1 cellular context compared by ENCODE assay signal in the genomic region with DNA sequence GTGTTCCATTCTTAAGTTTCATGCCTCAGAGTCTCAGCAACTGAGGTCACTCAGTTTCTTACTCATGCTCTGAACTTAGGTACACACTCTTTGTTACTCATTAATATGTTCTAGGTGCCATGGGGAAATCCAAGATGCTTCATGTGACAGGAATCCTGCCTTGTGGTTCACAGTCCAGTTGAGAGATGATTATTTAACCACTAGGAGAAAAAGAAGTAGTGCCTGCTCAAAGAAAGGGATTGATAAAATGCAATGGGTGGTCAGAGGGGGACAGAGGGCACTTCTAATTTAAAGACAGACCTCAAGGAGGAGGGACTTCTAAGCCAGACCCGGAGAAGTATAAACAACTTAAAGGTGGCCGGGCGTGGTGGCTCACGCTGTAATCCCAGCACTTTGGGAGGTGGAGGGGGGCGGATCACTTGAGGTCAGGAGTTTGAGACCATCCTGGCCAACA.
TF ChIP-seq lines count a peak whose summit lies in the region.

No MANE protein-coding gene starts in this region.

TF ChIP-seq in GM12878, 131 proteins besides CTCF, POLR2A, EP300 and RAD21 (continued from another document and continues in another):
- TF ChIP-seq, protein P1, sequence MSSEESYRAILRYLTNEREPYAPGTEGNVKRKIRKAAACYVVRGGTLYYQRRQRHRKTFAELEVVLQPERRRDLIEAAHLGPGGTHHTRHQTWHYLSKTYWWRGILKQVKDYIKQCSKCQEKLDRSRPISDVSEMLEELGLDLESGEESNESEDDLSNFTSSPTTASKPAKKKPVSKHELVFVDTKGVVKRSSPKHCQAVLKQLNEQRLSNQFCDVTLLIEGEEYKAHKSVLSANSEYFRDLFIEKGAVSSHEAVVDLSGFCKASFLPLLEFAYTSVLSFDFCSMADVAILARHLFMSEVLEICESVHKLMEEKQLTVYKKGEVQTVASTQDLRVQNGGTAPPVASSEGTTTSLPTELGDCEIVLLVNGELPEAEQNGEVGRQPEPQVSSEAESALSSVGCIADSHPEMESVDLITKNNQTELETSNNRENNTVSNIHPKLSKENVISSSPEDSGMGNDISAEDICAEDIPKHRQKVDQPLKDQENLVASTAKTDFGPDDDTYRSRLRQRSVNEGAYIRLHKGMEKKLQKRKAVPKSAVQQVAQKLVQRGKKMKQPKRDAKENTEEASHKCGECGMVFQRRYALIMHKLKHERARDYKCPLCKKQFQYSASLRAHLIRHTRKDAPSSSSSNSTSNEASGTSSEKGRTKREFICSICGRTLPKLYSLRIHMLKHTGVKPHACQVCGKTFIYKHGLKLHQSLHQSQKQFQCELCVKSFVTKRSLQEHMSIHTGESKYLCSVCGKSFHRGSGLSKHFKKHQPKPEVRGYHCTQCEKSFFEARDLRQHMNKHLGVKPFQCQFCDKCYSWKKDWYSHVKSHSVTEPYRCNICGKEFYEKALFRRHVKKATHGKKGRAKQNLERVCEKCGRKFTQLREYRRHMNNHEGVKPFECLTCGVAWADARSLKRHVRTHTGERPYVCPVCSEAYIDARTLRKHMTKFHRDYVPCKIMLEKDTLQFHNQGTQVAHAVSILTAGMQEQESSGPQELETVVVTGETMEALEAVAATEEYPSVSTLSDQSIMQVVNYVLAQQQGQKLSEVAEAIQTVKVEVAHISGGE (CRISPR knock-in tag; IDR thresholded peaks at IDR 0.05) = no peak
- TF ChIP-seq FOXM1 (IDR thresholded peaks at IDR 0.05; ENCODE audit: low read depth, low read length) (peak; percentile 86; the same call in 1 of the 2 replicates), SUPT20H (IDR thresholded peaks at IDR 0.05; ENCODE audit: borderline replicate concordance, control insufficient read depth, low read depth, low read length) (no peak), GATAD2B (conservative IDR thresholded peaks at IDR 0.05; ENCODE audit: low read depth) (no peak), PAX8 (IDR thresholded peaks at IDR 0.05) (no peak), ZNF384 (IDR thresholded peaks at IDR 0.05; ENCODE audit: borderline replicate concordance, low read depth, low read length) (no peak), MTA2 (IDR thresholded peaks at IDR 0.05; ENCODE audit: low read depth) (peak; percentile 96), ATF7 (IDR thresholded peaks at IDR 0.05; ENCODE audit: low read depth) (peak; percentile 90), RB1 (IDR thresholded peaks at IDR 0.05; ENCODE audit: borderline replicate concordance) (no peak), JUND (IDR thresholded peaks at IDR 0.05; ENCODE audit: low read depth, low read length) (peak; percentile 56; the same call in 1 of the 2 replicates), CBFB (IDR thresholded peaks at IDR 0.05; ENCODE audit: low read depth) (peak; percentile 62; the same call in 1 of the 2 replicates), CHD1 (IDR thresholded peaks at IDR 0.05; ENCODE audit: low read depth, low read length) (no peak), CBX5 (IDR thresholded peaks at IDR 0.05; ENCODE audit: low read depth) (no peak), SMC3 (IDR thresholded peaks at IDR 0.05; ENCODE audit: borderline replicate concordance, low read length) (no peak), CBX3 (IDR thresholded peaks at IDR 0.05; ENCODE audit: borderline replicate concordance, low read depth) (no peak), CHD2 (IDR thresholded peaks at IDR 0.05; ENCODE audit: borderline replicate concordance, low read depth, low read length) (peak; percentile 30; the same call in 1 of the 2 replicates), HCFC1 (IDR thresholded peaks at IDR 0.05; ENCODE audit: low read length) (no peak), MXI1 (IDR thresholded peaks at IDR 0.05; ENCODE audit: low read depth, low read length) (no peak), MEF2B (IDR thresholded peaks at IDR 0.05; ENCODE audit: partially characterized antibody, poor library complexity, severe bottlenecking) (peak; percentile 35), NRF1 (conservative IDR thresholded peaks at IDR 0.05; ENCODE audit: low read depth, low read length) (no peak), GABPA (IDR thresholded peaks at IDR 0.05; ENCODE audit: low read depth) (no peak), ZNF24 (IDR thresholded peaks at IDR 0.05) (no peak), RFX5 (IDR thresholded peaks at IDR 0.05; ENCODE audit: low read depth, low read length) (no peak), JUNB (IDR thresholded peaks at IDR 0.05) (peak; percentile 89), TCF3 (IDR thresholded peaks at IDR 0.05; ENCODE audit: borderline replicate concordance, insufficient read depth, low read depth, low read length) (no peak)
- TF ChIP-seq, protein P2, sequence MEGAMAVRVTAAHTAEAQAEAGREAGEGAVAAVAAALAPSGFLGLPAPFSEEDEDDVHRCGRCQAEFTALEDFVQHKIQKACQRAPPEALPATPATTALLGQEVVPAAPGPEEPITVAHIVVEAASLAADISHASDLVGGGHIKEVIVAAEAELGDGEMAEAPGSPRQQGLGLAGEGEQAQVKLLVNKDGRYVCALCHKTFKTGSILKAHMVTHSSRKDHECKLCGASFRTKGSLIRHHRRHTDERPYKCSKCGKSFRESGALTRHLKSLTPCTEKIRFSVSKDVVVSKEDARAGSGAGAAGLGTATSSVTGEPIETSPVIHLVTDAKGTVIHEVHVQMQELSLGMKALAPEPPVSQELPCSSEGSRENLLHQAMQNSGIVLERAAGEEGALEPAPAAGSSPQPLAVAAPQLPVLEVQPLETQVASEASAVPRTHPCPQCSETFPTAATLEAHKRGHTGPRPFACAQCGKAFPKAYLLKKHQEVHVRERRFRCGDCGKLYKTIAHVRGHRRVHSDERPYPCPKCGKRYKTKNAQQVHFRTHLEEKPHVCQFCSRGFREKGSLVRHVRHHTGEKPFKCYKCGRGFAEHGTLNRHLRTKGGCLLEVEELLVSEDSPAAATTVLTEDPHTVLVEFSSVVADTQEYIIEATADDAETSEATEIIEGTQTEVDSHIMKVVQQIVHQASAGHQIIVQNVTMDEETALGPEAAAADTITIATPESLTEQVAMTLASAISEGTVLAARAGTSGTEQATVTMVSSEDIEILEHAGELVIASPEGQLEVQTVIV (IDR thresholded peaks at IDR 0.05; ENCODE audit: borderline replicate concordance, partially characterized antibody) = no peak
- TF ChIP-seq, protein P3, sequence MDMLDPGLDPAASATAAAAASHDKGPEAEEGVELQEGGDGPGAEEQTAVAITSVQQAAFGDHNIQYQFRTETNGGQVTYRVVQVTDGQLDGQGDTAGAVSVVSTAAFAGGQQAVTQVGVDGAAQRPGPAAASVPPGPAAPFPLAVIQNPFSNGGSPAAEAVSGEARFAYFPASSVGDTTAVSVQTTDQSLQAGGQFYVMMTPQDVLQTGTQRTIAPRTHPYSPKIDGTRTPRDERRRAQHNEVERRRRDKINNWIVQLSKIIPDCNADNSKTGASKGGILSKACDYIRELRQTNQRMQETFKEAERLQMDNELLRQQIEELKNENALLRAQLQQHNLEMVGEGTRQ (IDR thresholded peaks at IDR 0.05; ENCODE audit: borderline replicate concordance, low read depth, low read length) = peak; percentile 27; the same call in 1 of the 2 replicates
- TF ChIP-seq, protein P4, sequence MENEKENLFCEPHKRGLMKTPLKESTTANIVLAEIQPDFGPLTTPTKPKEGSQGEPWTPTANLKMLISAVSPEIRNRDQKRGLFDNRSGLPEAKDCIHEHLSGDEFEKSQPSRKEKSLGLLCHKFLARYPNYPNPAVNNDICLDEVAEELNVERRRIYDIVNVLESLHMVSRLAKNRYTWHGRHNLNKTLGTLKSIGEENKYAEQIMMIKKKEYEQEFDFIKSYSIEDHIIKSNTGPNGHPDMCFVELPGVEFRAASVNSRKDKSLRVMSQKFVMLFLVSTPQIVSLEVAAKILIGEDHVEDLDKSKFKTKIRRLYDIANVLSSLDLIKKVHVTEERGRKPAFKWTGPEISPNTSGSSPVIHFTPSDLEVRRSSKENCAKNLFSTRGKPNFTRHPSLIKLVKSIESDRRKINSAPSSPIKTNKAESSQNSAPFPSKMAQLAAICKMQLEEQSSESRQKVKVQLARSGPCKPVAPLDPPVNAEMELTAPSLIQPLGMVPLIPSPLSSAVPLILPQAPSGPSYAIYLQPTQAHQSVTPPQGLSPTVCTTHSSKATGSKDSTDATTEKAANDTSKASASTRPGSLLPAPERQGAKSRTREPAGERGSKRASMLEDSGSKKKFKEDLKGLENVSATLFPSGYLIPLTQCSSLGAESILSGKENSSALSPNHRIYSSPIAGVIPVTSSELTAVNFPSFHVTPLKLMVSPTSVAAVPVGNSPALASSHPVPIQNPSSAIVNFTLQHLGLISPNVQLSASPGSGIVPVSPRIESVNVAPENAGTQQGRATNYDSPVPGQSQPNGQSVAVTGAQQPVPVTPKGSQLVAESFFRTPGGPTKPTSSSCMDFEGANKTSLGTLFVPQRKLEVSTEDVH (IDR thresholded peaks at IDR 0.05; ENCODE audit: low read depth, partially characterized antibody) = peak; percentile 49
- TF ChIP-seq, protein P5, sequence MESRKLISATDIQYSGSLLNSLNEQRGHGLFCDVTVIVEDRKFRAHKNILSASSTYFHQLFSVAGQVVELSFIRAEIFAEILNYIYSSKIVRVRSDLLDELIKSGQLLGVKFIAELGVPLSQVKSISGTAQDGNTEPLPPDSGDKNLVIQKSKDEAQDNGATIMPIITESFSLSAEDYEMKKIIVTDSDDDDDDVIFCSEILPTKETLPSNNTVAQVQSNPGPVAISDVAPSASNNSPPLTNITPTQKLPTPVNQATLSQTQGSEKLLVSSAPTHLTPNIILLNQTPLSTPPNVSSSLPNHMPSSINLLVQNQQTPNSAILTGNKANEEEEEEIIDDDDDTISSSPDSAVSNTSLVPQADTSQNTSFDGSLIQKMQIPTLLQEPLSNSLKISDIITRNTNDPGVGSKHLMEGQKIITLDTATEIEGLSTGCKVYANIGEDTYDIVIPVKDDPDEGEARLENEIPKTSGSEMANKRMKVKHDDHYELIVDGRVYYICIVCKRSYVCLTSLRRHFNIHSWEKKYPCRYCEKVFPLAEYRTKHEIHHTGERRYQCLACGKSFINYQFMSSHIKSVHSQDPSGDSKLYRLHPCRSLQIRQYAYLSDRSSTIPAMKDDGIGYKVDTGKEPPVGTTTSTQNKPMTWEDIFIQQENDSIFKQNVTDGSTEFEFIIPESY (IDR thresholded peaks at IDR 0.05) = no peak
- TF ChIP-seq, protein P6, sequence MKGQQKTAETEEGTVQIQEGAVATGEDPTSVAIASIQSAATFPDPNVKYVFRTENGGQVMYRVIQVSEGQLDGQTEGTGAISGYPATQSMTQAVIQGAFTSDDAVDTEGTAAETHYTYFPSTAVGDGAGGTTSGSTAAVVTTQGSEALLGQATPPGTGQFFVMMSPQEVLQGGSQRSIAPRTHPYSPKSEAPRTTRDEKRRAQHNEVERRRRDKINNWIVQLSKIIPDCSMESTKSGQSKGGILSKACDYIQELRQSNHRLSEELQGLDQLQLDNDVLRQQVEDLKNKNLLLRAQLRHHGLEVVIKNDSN (IDR thresholded peaks at IDR 0.05; ENCODE audit: borderline replicate concordance, extremely low read length, insufficient read depth, low read depth, low read length) = no peak
- TF ChIP-seq, protein P7, sequence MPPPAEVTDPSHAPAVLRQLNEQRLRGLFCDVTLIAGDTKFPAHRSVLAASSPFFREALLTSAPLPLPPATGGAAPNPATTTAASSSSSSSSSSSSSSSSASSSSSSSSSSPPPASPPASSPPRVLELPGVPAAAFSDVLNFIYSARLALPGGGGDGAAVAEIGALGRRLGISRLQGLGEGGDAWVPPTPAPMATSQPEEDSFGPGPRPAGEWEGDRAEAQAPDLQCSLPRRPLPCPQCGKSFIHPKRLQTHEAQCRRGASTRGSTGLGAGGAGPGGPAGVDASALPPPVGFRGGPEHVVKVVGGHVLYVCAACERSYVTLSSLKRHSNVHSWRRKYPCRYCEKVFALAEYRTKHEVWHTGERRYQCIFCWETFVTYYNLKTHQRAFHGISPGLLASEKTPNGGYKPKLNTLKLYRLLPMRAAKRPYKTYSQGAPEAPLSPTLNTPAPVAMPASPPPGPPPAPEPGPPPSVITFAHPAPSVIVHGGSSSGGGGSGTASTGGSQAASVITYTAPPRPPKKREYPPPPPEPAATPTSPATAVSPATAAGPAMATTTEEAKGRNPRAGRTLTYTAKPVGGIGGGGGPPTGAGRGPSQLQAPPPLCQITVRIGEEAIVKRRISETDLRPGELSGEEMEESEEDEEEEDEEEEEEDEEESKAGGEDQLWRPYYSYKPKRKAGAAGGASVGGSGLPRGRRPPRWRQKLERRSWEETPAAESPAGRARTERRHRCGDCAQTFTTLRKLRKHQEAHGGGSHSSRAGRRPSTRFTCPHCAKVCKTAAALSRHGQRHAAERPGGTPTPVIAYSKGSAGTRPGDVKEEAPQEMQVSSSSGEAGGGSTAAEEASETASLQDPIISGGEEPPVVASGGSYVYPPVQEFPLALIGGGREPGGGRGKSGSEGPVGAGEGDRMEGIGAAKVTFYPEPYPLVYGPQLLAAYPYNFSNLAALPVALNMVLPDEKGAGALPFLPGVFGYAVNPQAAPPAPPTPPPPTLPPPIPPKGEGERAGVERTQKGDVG (CRISPR knock-in tag; IDR thresholded peaks at IDR 0.05) = no peak
- TF ChIP-seq, protein P8, sequence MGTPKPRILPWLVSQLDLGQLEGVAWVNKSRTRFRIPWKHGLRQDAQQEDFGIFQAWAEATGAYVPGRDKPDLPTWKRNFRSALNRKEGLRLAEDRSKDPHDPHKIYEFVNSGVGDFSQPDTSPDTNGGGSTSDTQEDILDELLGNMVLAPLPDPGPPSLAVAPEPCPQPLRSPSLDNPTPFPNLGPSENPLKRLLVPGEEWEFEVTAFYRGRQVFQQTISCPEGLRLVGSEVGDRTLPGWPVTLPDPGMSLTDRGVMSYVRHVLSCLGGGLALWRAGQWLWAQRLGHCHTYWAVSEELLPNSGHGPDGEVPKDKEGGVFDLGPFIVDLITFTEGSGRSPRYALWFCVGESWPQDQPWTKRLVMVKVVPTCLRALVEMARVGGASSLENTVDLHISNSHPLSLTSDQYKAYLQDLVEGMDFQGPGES (IDR thresholded peaks at IDR 0.05) = no peak
- TF ChIP-seq, protein P9, sequence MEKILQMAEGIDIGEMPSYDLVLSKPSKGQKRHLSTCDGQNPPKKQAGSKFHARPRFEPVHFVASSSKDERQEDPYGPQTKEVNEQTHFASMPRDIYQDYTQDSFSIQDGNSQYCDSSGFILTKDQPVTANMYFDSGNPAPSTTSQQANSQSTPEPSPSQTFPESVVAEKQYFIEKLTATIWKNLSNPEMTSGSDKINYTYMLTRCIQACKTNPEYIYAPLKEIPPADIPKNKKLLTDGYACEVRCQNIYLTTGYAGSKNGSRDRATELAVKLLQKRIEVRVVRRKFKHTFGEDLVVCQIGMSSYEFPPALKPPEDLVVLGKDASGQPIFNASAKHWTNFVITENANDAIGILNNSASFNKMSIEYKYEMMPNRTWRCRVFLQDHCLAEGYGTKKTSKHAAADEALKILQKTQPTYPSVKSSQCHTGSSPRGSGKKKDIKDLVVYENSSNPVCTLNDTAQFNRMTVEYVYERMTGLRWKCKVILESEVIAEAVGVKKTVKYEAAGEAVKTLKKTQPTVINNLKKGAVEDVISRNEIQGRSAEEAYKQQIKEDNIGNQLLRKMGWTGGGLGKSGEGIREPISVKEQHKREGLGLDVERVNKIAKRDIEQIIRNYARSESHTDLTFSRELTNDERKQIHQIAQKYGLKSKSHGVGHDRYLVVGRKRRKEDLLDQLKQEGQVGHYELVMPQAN (conservative IDR thresholded peaks at IDR 0.05) = peak; percentile 43; the same call in 1 of the 2 replicates
- TF ChIP-seq, protein P10, sequence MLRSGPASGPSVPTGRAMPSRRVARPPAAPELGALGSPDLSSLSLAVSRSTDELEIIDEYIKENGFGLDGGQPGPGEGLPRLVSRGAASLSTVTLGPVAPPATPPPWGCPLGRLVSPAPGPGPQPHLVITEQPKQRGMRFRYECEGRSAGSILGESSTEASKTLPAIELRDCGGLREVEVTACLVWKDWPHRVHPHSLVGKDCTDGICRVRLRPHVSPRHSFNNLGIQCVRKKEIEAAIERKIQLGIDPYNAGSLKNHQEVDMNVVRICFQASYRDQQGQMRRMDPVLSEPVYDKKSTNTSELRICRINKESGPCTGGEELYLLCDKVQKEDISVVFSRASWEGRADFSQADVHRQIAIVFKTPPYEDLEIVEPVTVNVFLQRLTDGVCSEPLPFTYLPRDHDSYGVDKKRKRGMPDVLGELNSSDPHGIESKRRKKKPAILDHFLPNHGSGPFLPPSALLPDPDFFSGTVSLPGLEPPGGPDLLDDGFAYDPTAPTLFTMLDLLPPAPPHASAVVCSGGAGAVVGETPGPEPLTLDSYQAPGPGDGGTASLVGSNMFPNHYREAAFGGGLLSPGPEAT (IDR thresholded peaks at IDR 0.05; ENCODE audit: low read depth) = peak; percentile 98
